In genomic region chr6:136410201-136411027, GRCh38 we compare ENCODE assay signal across 14 cellular contexts.
A peak's percentile ranks its signal among the peaks of the same experiment; 100 is the strongest.
DNase-seq lines count a peak whose midpoint lies in the region; ATAC-seq and TF ChIP-seq lines count a peak whose summit lies in the region.
"Had no signal": no experiment of that assay in that cellular context is flagged by ENCODE, and none has a peak within 500 bp of the region (broad histone marks: within the 10 kb centered on the region; RNA-seq: fewer than 3 reads in every experiment).

No MANE protein-coding gene starts in this region.

- no peaks in the 10 kb centered on the region for H3K9me3 ChIP-seq in HEK293 (ENCODE audit: control insufficient read depth, insufficient read depth, low read depth, low read length)
- H3K9me3 ChIP-seq: thoracic aorta had no signal

- POLR2A ChIA-PET in HEK293 (lab: Yijun Ruan, JAX): no interaction called here

- no peak overlapping the region for H3K4me3 Mint-ChIP-seq in activated CD8-positive, alpha-beta memory T cell treated with anti-CD3 and anti-CD28 coated beads, Interleukin-2, amount 10 ng/mL, durations not matched to agents 7 days and 5 days
- H3K4me3 Mint-ChIP-seq: HFFc6 had no signal

- H3K27ac Mint-ChIP-seq in activated CD8-positive, alpha-beta memory T cell treated with anti-CD3 and anti-CD28 coated beads, Interleukin-2, amount 10 ng/mL, durations not matched to agents 7 days and 5 days: no peak overlapping the region
- H3K27ac Mint-ChIP-seq: HFFc6 had no signal

- peaks cover 8% of the 10 kb centered on the region for H3K4me1 Mint-ChIP-seq in activated CD8-positive, alpha-beta memory T cell treated with anti-CD3 and anti-CD28 coated beads, Interleukin-2, amount 10 ng/mL, durations not matched to agents 7 days and 5 days

- no peaks in the 10 kb centered on the region for H3K4me1 ChIP-seq in HEK293 (ENCODE audit: control insufficient read depth, insufficient read depth, low read length)

- DNase-seq in activated CD8-positive, alpha-beta memory T cell treated with anti-CD3 and anti-CD28 coated beads, Interleukin-2, amount 10 ng/mL, durations not matched to agents 7 days and 5 days: no peak
- no peak for DNase-seq in activated CD8-positive, alpha-beta memory T cell treated with anti-CD3 and anti-CD28 coated beads for 24 hours
- DNase-seq in M059J (ENCODE audit: low read depth) (peak; percentile 20), substantia nigra (lab: John Stamatoyannopoulos, UW) (no peak), C1 segment of cervical spinal cord (lab: John Stamatoyannopoulos, UW) (no peak)
- DNase-seq: 8988T, DMS79, HFFc6, left colon, NCI-H748 treated with DMSO at 0.1 percent for 48 hours had no signal

- H3K36me3 ChIP-seq in HEK293 (ENCODE audit: control insufficient read depth in 2 of 2, insufficient read depth in 1 of 2, low read length in 2 of 2): no peaks in the 10 kb centered on the region; a peak in 1 of 3 replicates
- H3K36me3 ChIP-seq: thoracic aorta had no signal

- no peaks in the 10 kb centered on the region for H3K9me3 Mint-ChIP-seq in activated CD8-positive, alpha-beta memory T cell treated with anti-CD3 and anti-CD28 coated beads, Interleukin-2, amount 10 ng/mL, durations not matched to agents 7 days and 5 days (ENCODE audit: low read depth)
- H3K9me3 Mint-ChIP-seq: HFFc6 had no signal

- no peaks in the 10 kb centered on the region for H3K36me3 Mint-ChIP-seq in activated CD8-positive, alpha-beta memory T cell treated with anti-CD3 and anti-CD28 coated beads, Interleukin-2, amount 10 ng/mL, durations not matched to agents 7 days and 5 days

- no peak for TF ChIP-seq CTCF in HEK293 (tag by site-specific recombination; IDR thresholded peaks at IDR 0.05)

- no peak overlapping the region for H3K4me3 ChIP-seq in HEK293 (ENCODE audit: low read depth, low read length)
- H3K4me3 ChIP-seq: thoracic aorta had no signal

- H3K27ac ChIP-seq in HEK293 (ENCODE audit: extremely low read depth, low read depth, low read length) (no peak overlapping the region), substantia nigra (ENCODE audit: low read depth, low read length, poor library complexity, severe bottlenecking) (peak overlapping the region; percentile 47)

- CTCF ChIA-PET in activated CD8-positive, alpha-beta memory T cell treated with anti-CD3 and anti-CD28 coated beads, Interleukin-2, amount 10 ng/mL, durations not matched to agents 7 days and 5 days (lab: Charles Lee): no interaction called here
- CTCF ChIA-PET in HEK293 (lab: Yijun Ruan, JAX): interaction anchor here (0.5 to 0.7 kb wide), 2 partner anchors 9 to 137 kb away, joined by 3 read pairs; no protein-coding TSS in a partner anchor

- peaks cover 22% of the 10 kb centered on the region for H3K27me3 Mint-ChIP-seq in activated CD8-positive, alpha-beta memory T cell treated with anti-CD3 and anti-CD28 coated beads, Interleukin-2, amount 10 ng/mL, durations not matched to agents 7 days and 5 days

- peak; percentile 61 for ATAC-seq in activated CD8-positive, alpha-beta memory T cell treated with anti-CD3 and anti-CD28 coated beads, Interleukin-2, amount 10 ng/mL, durations not matched to agents 7 days and 5 days
- ATAC-seq in GM19452 (IDR thresholded peaks at IDR 0.05; ENCODE audit: unreplicated experiment) (no peak), HG02970 (IDR thresholded peaks at IDR 0.05; ENCODE audit: low FRiP score, unreplicated experiment) (no peak)

TF ChIP-seq in HEK293, 187 proteins besides CTCF, POLR2A, EP300 and RAD21:
- TF ChIP-seq ZNF660 (tag by site-specific recombination; IDR thresholded peaks at IDR 0.05): no peak
- no peak for TF ChIP-seq TSHZ1 (tag by site-specific recombination; IDR thresholded peaks at IDR 0.05; ENCODE audit: borderline replicate concordance)
- no peak for TF ChIP-seq REST (tag by site-specific recombination; IDR thresholded peaks at IDR 0.05)
- TF ChIP-seq PRDM6 (tag by site-specific recombination; IDR thresholded peaks at IDR 0.05): peak; percentile 60
- no peak for TF ChIP-seq WT1 (tag by site-specific recombination; IDR thresholded peaks at IDR 0.05)
- no peak for TF ChIP-seq ZNF600 (tag by site-specific recombination; IDR thresholded peaks at IDR 0.05)
- TF ChIP-seq ZNF837 (tag by site-specific recombination; IDR thresholded peaks at IDR 0.05): no peak
- TF ChIP-seq ATF2 (tag by site-specific recombination; IDR thresholded peaks at IDR 0.05; ENCODE audit: low read depth): 0 out of 2 replicates have a peak, but pooled peaks have one; percentile 12
- no peak for TF ChIP-seq ZNF664 (tag by site-specific recombination; IDR thresholded peaks at IDR 0.05)
- no peak for TF ChIP-seq ZNF350 (tag by site-specific recombination; IDR thresholded peaks at IDR 0.05)
- TF ChIP-seq GFI1B (tag by site-specific recombination; IDR thresholded peaks at IDR 0.05): peak; percentile 95
- no peak for TF ChIP-seq RBAK (tag by site-specific recombination; IDR thresholded peaks at IDR 0.05)
TF ChIP-seq in HEK293: peak in this region for 3.
